Comparison of ENCODE assay signal across 1 cellular context in the genomic region with DNA sequence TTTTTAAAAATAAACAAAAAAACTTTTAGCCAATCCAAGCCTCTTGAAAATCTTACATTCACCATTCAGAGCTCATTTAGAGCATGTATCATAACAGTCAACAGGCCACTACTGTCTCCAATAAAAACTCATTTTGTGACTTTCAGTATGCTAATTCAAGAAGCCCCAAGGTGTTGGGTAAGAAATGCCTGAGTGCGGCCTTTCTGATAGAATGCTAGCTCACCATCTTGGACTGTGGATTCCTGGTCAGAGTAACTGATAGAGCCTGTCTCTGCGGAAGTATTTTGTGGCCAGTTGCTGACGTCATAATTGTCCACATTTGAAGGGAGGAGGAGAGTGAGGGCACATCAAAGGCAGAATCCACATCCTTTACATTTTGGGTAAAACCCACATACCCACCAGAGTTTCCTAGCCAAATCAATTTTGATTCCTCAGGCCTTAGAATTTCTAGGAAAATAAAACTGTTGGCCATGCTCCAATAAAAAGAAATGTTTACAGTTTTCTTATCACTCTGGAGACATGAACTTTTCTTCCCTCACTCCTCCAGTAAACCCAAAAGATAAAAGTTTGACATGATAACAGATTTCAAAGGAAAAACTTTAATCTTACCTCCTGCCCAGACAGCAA.
TF ChIP-seq lines count a peak whose summit lies in the region.

No MANE protein-coding gene starts in this region.

TF ChIP-seq in IMR-90, 13 proteins besides CTCF, POLR2A, EP300 and RAD21 (continued from another document):
- TF ChIP-seq, protein P1, sequence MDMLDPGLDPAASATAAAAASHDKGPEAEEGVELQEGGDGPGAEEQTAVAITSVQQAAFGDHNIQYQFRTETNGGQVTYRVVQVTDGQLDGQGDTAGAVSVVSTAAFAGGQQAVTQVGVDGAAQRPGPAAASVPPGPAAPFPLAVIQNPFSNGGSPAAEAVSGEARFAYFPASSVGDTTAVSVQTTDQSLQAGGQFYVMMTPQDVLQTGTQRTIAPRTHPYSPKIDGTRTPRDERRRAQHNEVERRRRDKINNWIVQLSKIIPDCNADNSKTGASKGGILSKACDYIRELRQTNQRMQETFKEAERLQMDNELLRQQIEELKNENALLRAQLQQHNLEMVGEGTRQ (IDR thresholded peaks at IDR 0.05; ENCODE audit: low read depth, low read length) = no peak
- TF ChIP-seq MXI1 (IDR thresholded peaks at IDR 0.05; ENCODE audit: borderline replicate concordance, low read depth, low read length) (no peak), BHLHE40 (IDR thresholded peaks at IDR 0.05; ENCODE audit: low read depth, low read length) (no peak), RCOR1 (IDR thresholded peaks at IDR 0.05; ENCODE audit: insufficient replicate concordance, low read length) (no peak), FOS (IDR thresholded peaks at IDR 0.05; ENCODE audit: low read depth, low read length) (no peak), SMC3 (IDR thresholded peaks at IDR 0.05; ENCODE audit: low read depth, low read length) (no peak), MAFK (IDR thresholded peaks at IDR 0.05; ENCODE audit: low read depth, low read length) (no peak), CEBPB (IDR thresholded peaks at IDR 0.05; ENCODE audit: low read depth, low read length) (no peak), NFE2L2 (IDR thresholded peaks at IDR 0.05; ENCODE audit: low read depth, low read length) (no peak)
